In genomic region chr12:78938341-78939084, GRCh38 we compare ENCODE assay signal across 15 cellular contexts.
DNase-seq lines count a peak whose midpoint lies in the region; ATAC-seq lines count a peak whose summit lies in the region.
"Had no signal": no experiment of that assay in that cellular context is flagged by ENCODE, and none has a peak within 500 bp of the region (broad histone marks: within the 10 kb centered on the region; RNA-seq: fewer than 3 reads in every experiment).

No MANE protein-coding gene starts in this region.

- ATAC-seq in GM21367 (IDR thresholded peaks at IDR 0.05; ENCODE audit: unreplicated experiment), result no peak
- ATAC-seq: naive thymus-derived CD4-positive, alpha-beta T cell had no signal

- in situ Hi-C loops in G401 (cut with HindIII; ENCODE audit: low sequenced_read_pairs), result no loop called here

- peak; percentile 51 for DNase-seq in NCI-H2107 treated with DMSO at 0.1 percent for 48 hours (lab: John Stamatoyannopoulos, UW; ENCODE audit: unreplicated experiment)
- no peak for DNase-seq in NCI-H2107 (lab: John Stamatoyannopoulos, UW)
- peak; percentile 84 to 97 for DNase-seq in NCI-H2081 (lab: John Stamatoyannopoulos, UW)
- peak; percentile 95 for DNase-seq in NCI-H748 treated with DMSO at 0.1 percent for 48 hours (lab: John Stamatoyannopoulos, UW)
- no peak for DNase-seq in retina
- no peak for DNase-seq in iPS-NIHi11 (ENCODE audit: low spot score)
- DNase-seq in G401 (ENCODE audit: low spot score), result no peak
- DNase-seq: activated CD4-positive, alpha-beta T cell treated with anti-CD3 and anti-CD28 coated beads, Interleukin-2, amount 10 ng/mL, durations not matched to agents 24 days and 14 days; activated CD8-positive, alpha-beta memory T cell treated with anti-CD3 and anti-CD28 coated beads, Interleukin-2, amount 50 U/mL, for 48 hours; activated naive CD4-positive, alpha-beta T cell treated with anti-CD3 and anti-CD28 coated beads for 36 hours; colonic mucosa; MV-4-11; naive thymus-derived CD4-positive, alpha-beta T cell; trophoblast cell had no signal

Comparison
In these comparisons a context has a peak if more than half of its experiments do, and no peak if none do; other contexts are left out.
1. DNase-seq: peak in NCI-H2107 treated with DMSO at 0.1 percent for 48 hours (single experiment), NCI-H2081 (2 of 2) and NCI-H748 treated with DMSO at 0.1 percent for 48 hours (single experiment); none in NCI-H2107 (single experiment), retina (single experiment), iPS-NIHi11 (single experiment) and G401 (single experiment).